In genomic region chr1:180906511-180906910, GRCh38 we compare ENCODE assay signal across 18 cellular contexts. TPM values are rescaled to one million over a fixed set of nuclear protein-coding genes. Genes with fewer than 3 reads are reported as not detected.
DNase-seq lines count a peak whose midpoint lies in the region; ATAC-seq and TF ChIP-seq lines count a peak whose summit lies in the region.
"Had no signal": no experiment of that assay in that cellular context is flagged by ENCODE, and none has a peak within 500 bp of the region (broad histone marks: within the 10 kb centered on the region; RNA-seq: fewer than 3 reads in every experiment).

No MANE protein-coding gene starts in this region.

- TF ChIP-seq CTCF in SK-N-SH (IDR thresholded peaks at IDR 0.05) = no peak
- TF ChIP-seq CTCF in OCI-LY3 (IDR thresholded peaks at IDR 0.05; ENCODE audit: low read depth, low read length) = no peak
- TF ChIP-seq CTCF in osteocyte (IDR thresholded peaks at IDR 0.05) = no peak

- H3K9me3 ChIP-seq in SK-N-SH = no peaks in the 10 kb centered on the region
- H3K9me3 ChIP-seq in OCI-LY3 (ENCODE audit: insufficient read depth, low read length) = no peaks in the 10 kb centered on the region
- H3K9me3 ChIP-seq in GM23248 (ENCODE audit: low read depth) = no peaks in the 10 kb centered on the region

- H3K36me3 ChIP-seq in SK-N-SH (replicated peaks in 1 of 2; ENCODE audit: control insufficient read depth in 1 of 2, insufficient read depth in 2 of 2, low read length in 1 of 2) (no peaks in the 10 kb centered on the region), OCI-LY3 (replicated peaks; ENCODE audit: low read depth, low read length) (no peaks in the 10 kb centered on the region), GM23248 (ENCODE audit: low read depth) (no peaks in the 10 kb centered on the region)

- H3K79me2 ChIP-seq in SK-N-SH (ENCODE audit: insufficient read depth) (no peaks in the 10 kb centered on the region), OCI-LY3 (ENCODE audit: low read length) (no peaks in the 10 kb centered on the region), GM23248 (ENCODE audit: insufficient read depth) (no peaks in the 10 kb centered on the region)

- CTCF ChIA-PET in SK-N-SH (lab: Yijun Ruan, JAX) = no interaction called here

- TF ChIP-seq RAD21 in SK-N-SH (IDR thresholded peaks at IDR 0.05; ENCODE audit: low read length) = no peak

- H3K9me2 ChIP-seq in SK-N-SH (no peaks in the 10 kb centered on the region), GM23248 (ENCODE audit: insufficient read depth) (no peaks in the 10 kb centered on the region)

- peaks cover 2% of the 10 kb centered on the region for H3K27me3 Mint-ChIP-seq in osteocyte (ENCODE audit: unreplicated experiment)

- H3K27ac ChIP-seq in SK-N-SH (ENCODE audit: low read depth in 2 of 2, low read length in 1 of 2) (no peak overlapping the region), OCI-LY3 (ENCODE audit: low read length) (no peak overlapping the region), GM23248 (no peak overlapping the region)
- H3K27ac ChIP-seq: 22Rv1 had no signal

- H3K4me3 Mint-ChIP-seq in osteocyte (ENCODE audit: unreplicated experiment) = no peak overlapping the region
- H3K4me3 Mint-ChIP-seq: CD14-positive monocyte; CD8-positive, alpha-beta T cell; GM23338; HFFc6 had no signal

- H3K4me3 ChIP-seq in SK-N-SH (ENCODE audit: low read depth in 2 of 2, low read length in 1 of 2) (no peak overlapping the region), OCI-LY3 (ENCODE audit: low read length) (peak overlapping the region; percentile 47; the same call in 1 of the 2 replicates), GM23248 (no peak overlapping the region)
- H3K4me3 ChIP-seq: GM23338 had no signal

- H3K9me3 Mint-ChIP-seq in osteocyte (ENCODE audit: unreplicated experiment) = no peaks in the 10 kb centered on the region
- H3K9me3 Mint-ChIP-seq: CD8-positive, alpha-beta T cell; GM23338; HFFc6 had no signal

- 86% methylated on average over 9 of the region's 9 CpGs for WGBS in SK-N-SH (ENCODE audit: low lambda C conversion rate)
- 82 to 84% methylated on average over 9 of the region's 9 CpGs for WGBS in GM23248 (ENCODE audit: low coverage in 1 of 2, low lambda C conversion rate in 2 of 2, missing lambda C conversion rate in 2 of 2), 2 experiments

- no peak for TF ChIP-seq EP300 in SK-N-SH (IDR thresholded peaks at IDR 0.05; ENCODE audit: borderline replicate concordance in 1 of 2, low read depth in 1 of 2, low read length in 1 of 2)

- H2AFZ ChIP-seq in SK-N-SH (ENCODE audit: low read depth) (no peak overlapping the region), OCI-LY3 (ENCODE audit: low read depth, low read length) (no peak overlapping the region; the same call in 1 of the 2 replicates), GM23248 (no peak overlapping the region)
- H2AFZ ChIP-seq: GM23338 had no signal

- H3K4me2 ChIP-seq in SK-N-SH (no peak overlapping the region), OCI-LY3 (ENCODE audit: low read length) (peak overlapping the region; percentile 61), GM23248 (ENCODE audit: unreplicated experiment) (no peak overlapping the region)
- H3K4me2 ChIP-seq: GM23338 had no signal

- in situ Hi-C loops in GM23248 (cut with MboI) = no loop called here

- H3K36me3 Mint-ChIP-seq in osteocyte (ENCODE audit: unreplicated experiment) = no peaks in the 10 kb centered on the region
- H3K36me3 Mint-ChIP-seq: CD14-positive monocyte; CD8-positive, alpha-beta T cell had no signal

- H3K4me1 ChIP-seq in SK-N-SH (ENCODE audit: control insufficient read depth in 1 of 2, insufficient read depth in 2 of 2, low read depth in 1 of 2, low read length in 1 of 2) = no peaks in the 10 kb centered on the region
- peaks cover 58% of the 10 kb centered on the region for H3K4me1 ChIP-seq in OCI-LY3 (ENCODE audit: low read length)
- H3K4me1 ChIP-seq in GM23248 (ENCODE audit: insufficient read depth) = peaks cover 5% of the 10 kb centered on the region

- H4K20me1 ChIP-seq in SK-N-SH (ENCODE audit: insufficient read depth) (no peaks in the 10 kb centered on the region), OCI-LY3 (ENCODE audit: insufficient read depth, low read length) (no peaks in the 10 kb centered on the region), GM23248 (ENCODE audit: insufficient read depth) (no peaks in the 10 kb centered on the region)

- H3K27me3 ChIP-seq in SK-N-SH (ENCODE audit: insufficient read depth) (no peaks in the 10 kb centered on the region), OCI-LY3 (ENCODE audit: low read depth, low read length) (no peaks in the 10 kb centered on the region), GM23248 (replicated peaks; ENCODE audit: insufficient read depth) (no peaks in the 10 kb centered on the region)

- POLR2A ChIA-PET in SK-N-SH (lab: Yijun Ruan, JAX) = no interaction called here

- H3K9ac ChIP-seq in SK-N-SH (no peak overlapping the region), OCI-LY3 (ENCODE audit: low read length) (no peak overlapping the region; the same call in 1 of the 2 replicates), GM23248 (no peak overlapping the region)

- H3K27ac Mint-ChIP-seq in osteocyte (ENCODE audit: unreplicated experiment) = no peak overlapping the region
- H3K27ac Mint-ChIP-seq: CD8-positive, alpha-beta T cell; GM23338; HFFc6 had no signal

- ATAC-seq in SK-N-SH treated with all-trans-retinoic acid at 6 μM for 48 hours (no peak), left lobe of liver (no peak)
- ATAC-seq: CD8-positive, alpha-beta T cell; GM23338; HepG2 had no signal

- peaks cover 5% of the 10 kb centered on the region for H3K4me1 Mint-ChIP-seq in osteocyte (ENCODE audit: unreplicated experiment)

- H3F3A ChIP-seq in SK-N-SH (replicated peaks; ENCODE audit: insufficient read depth) = no peaks in the 10 kb centered on the region
- H3F3A ChIP-seq in GM23248 (ENCODE audit: insufficient read depth) = no peaks in the 10 kb centered on the region; the same call in 1 of the 2 replicates

- DNase-seq in SK-N-SH = peak; percentile 17
- peak; percentile 35 for DNase-seq in left lobe of liver (ENCODE audit: low spot score)
- peak; percentile 69 for DNase-seq in osteocyte (ENCODE audit: extremely low spot score, unreplicated experiment)
- no peak for DNase-seq in GM23248
- DNase-seq in GF-D8 (lab: John Stamatoyannopoulos, UW) = no peak
- DNase-seq: COR-L47, DMS153, DMS79 treated with DMSO at 0.1 percent for 48 hours, GDM1, HCEC 1CT, HFFc6 had no signal

TF ChIP-seq in SK-N-SH, 30 proteins besides CTCF, POLR2A, EP300 and RAD21 (continues in another document):
- TF ChIP-seq IRF3 (IDR thresholded peaks at IDR 0.05; ENCODE audit: low read depth, low read length) = no peak
- no peak for TF ChIP-seq MAX (IDR thresholded peaks at IDR 0.05; ENCODE audit: low read depth)
- TF ChIP-seq GABPA (IDR thresholded peaks at IDR 0.05; ENCODE audit: low read depth) = no peak

TF ChIP-seq in SK-N-SH treated with all-trans-retinoic acid at 6 μM for 48 hours, 23 proteins besides CTCF, POLR2A, EP300 and RAD21 (continues in another document):
- TF ChIP-seq PPARA (CRISPR knock-in tag; IDR thresholded peaks at IDR 0.05; ENCODE audit: borderline replicate concordance) (no peak), TSHZ2 (CRISPR knock-in tag; IDR thresholded peaks at IDR 0.05) (no peak), PATZ1 (CRISPR knock-in tag; IDR thresholded peaks at IDR 0.05; ENCODE audit: borderline replicate concordance) (no peak), ZC3H10 (CRISPR knock-in tag; IDR thresholded peaks at IDR 0.05) (no peak), ZNF8 (CRISPR knock-in tag; IDR thresholded peaks at IDR 0.05) (no peak), TCF4 (CRISPR knock-in tag; IDR thresholded peaks at IDR 0.05; ENCODE audit: borderline replicate concordance) (no peak), ARNTL (CRISPR knock-in tag; IDR thresholded peaks at IDR 0.05; ENCODE audit: borderline replicate concordance, low read depth) (no peak), TOX (CRISPR knock-in tag; IDR thresholded peaks at IDR 0.05; ENCODE audit: borderline replicate concordance) (no peak)

RNA-seq across cellular contexts. Expression of gene KIAA1614, which starts 6.2 kb away (rescaled TPM):
- polyA plus RNA-seq in SK-N-SH (2012; rRNA removed) (1.1 and 1.2 TPM in 2 replicates), GM23248 (2016; fragmentation: Nextera tagmentation; extraction: Ambion mirVana) (1.3 and 2.7 TPM in 2 replicates)
- 0.80 and 1.4 TPM in 2 replicates for polyA plus RNA-seq in SK-N-SH (2012; cell fraction: cytosol; rRNA removed)
- polyA plus RNA-seq in SK-N-SH (2012; cell fraction: nucleus; rRNA removed) = 3.0 and 3.7 TPM in 2 replicates
- total RNA-seq in left lobe of liver (0.13 TPM), osteocyte (6.6 and 8.4 TPM in 2 replicates)
- 8.6 and 11.7 TPM in 2 replicates for total RNA-seq in GM23248 (2014; rRNA removed; shearing (Covaris generic))
- polyA plus RNA-seq: CD14-positive monocyte had no signal

Comparison
In these comparisons a context has a peak if more than half of its experiments do, and no peak if none do; other contexts are left out.
1. DNase-seq: peak in SK-N-SH (single experiment), left lobe of liver (single experiment) and osteocyte (single experiment); none in GM23248 (single experiment) and GF-D8 (single experiment).